8 cellular contexts compared by ENCODE assay signal in the genomic region with DNA sequence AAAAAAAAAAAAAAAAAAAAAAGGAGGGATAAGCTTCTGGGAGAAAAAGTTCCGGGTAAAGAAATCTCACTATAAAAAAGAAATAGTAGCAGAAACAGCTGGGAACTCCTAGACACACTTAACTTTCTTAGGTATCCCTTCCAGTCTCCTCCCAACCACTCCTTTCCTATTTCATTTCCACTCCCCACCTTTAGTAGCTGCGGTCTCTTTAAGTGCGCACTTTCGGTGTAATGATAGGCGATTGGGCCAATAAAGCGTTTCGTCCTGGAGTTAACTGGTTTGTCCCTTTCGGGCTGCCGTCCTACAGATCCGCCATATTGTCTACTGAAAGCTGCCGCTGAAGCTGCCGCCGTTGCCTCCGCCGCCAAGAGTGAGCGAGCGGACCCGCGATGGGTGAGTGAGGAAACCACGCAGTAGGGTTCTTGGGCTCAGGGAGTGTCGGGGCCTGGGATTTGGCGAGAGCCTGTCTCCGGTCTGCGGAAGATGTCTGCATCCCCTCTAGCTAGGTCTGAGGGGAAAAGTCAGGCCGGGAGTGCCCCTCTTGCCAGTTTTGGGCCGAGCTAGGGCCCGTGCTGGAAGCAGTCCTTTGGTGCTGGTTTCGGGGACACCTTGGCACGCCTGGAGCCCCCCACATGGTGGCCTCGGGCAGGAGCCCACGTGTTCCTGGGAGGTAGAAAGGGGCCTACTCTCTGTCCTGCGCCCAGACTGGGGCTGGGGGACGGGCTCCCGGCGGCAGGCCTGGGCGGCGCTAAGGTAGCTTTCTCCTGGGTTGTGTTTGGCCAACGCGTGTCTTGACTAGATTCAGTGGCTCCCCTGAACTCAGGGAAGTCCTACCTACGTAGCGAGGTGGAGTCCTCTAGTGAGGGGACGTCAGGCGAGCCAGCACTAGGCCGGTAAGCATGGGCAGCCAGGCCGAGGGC. TPM values are rescaled to one million over a fixed set of nuclear protein-coding genes. Genes with fewer than 3 reads are reported as not detected.
DNase-seq lines count a peak whose midpoint lies in the region; ATAC-seq and TF ChIP-seq lines count a peak whose summit lies in the region.

A gene (plus strand): TSS at position 315 of the 920 bp plus-strand sequence. CDS start 75 bp downstream, at position 390.

- intact Hi-C loops in left cardiac atrium (cut with DNase I) = no loop called here
- intact Hi-C loops in posterior vena cava (cut with DNase I) = no loop called here

- WGBS in upper lobe of left lung, 2 donors = 0% methylated on average over 15 to 34 of the region's 45 CpGs

- peak within 1 kb of the TSS; percentile 99 for H3K4me3 Mint-ChIP-seq in T-helper 1 cell treated with Interleukin-12 subunit alpha and Interleukin-12 subunit beta and Interleukin-4 antibody, amounts not matched to agents 30 μg/mL and 1 μg/mL, for 36 hours

- H3K27me3 ChIP-seq in upper lobe of left lung = no peaks in the 10 kb centered on the region

- peak; percentile 81 for ATAC-seq in HG02798 (IDR thresholded peaks at IDR 0.05; ENCODE audit: poor library complexity, unreplicated experiment)
- peak; percentile 93 for ATAC-seq in left cardiac atrium
- peak; percentile 94 to 95 for ATAC-seq in upper lobe of left lung (ENCODE audit: low FRiP score in 2 of 2)

- TF ChIP-seq POLR2A in GM10847 (IDR thresholded peaks at IDR 0.05; ENCODE audit: extremely low read depth, insufficient read length) (peak; percentile 53), upper lobe of left lung (IDR thresholded peaks at IDR 0.05) (peak in 3 of 4 donors; percentile 12 to 71 (median 23))

- TF ChIP-seq CTCF in upper lobe of left lung (IDR thresholded peaks at IDR 0.05) = peak in 1 of 6 experiments; percentile 4

- H3K9me3 Mint-ChIP-seq in T-helper 1 cell treated with Interleukin-12 subunit alpha and Interleukin-12 subunit beta and Interleukin-4 antibody, amounts not matched to agents 30 μg/mL and 1 μg/mL, for 36 hours = no peaks in the 10 kb centered on the region

- H3K27me3 Mint-ChIP-seq in T-helper 1 cell treated with Interleukin-12 subunit alpha and Interleukin-12 subunit beta and Interleukin-4 antibody, amounts not matched to agents 30 μg/mL and 1 μg/mL, for 36 hours (ENCODE audit: low read depth) = no peaks in the 10 kb centered on the region

- H3K27ac Mint-ChIP-seq in T-helper 1 cell treated with Interleukin-12 subunit alpha and Interleukin-12 subunit beta and Interleukin-4 antibody, amounts not matched to agents 30 μg/mL and 1 μg/mL, for 36 hours = peak within 1 kb of the TSS; percentile 97

- no peak for TF ChIP-seq EP300 in upper lobe of left lung (IDR thresholded peaks at IDR 0.05)

- DNase-seq in NCI-H1694 treated with DMSO at 0.1 percent for 48 hours (lab: John Stamatoyannopoulos, UW) (peak; percentile 88), amniotic epithelial cell (ENCODE audit: low read depth) (peak; percentile 95), left cardiac atrium (peak; percentile 91), posterior vena cava (ENCODE audit: low spot score) (peak; percentile 95), upper lobe of left lung (peak; percentile 87 to 91)

- H3K9me3 ChIP-seq in upper lobe of left lung = no peaks in the 10 kb centered on the region

- H3K4me1 Mint-ChIP-seq in T-helper 1 cell treated with Interleukin-12 subunit alpha and Interleukin-12 subunit beta and Interleukin-4 antibody, amounts not matched to agents 30 μg/mL and 1 μg/mL, for 36 hours (ENCODE audit: low read depth) = peaks cover 22% of the 10 kb centered on the region

- H3K4me1 ChIP-seq in upper lobe of left lung = peaks cover 34 to 48% (median 38%) of the 10 kb centered on the region in 4 donors

- H3K4me3 ChIP-seq in upper lobe of left lung = peak within 1 kb of the TSS; percentile 54 to 97 (median 79)

- H3K36me3 Mint-ChIP-seq in T-helper 1 cell treated with Interleukin-12 subunit alpha and Interleukin-12 subunit beta and Interleukin-4 antibody, amounts not matched to agents 30 μg/mL and 1 μg/mL, for 36 hours (ENCODE audit: low read depth) = peaks cover 7% of the 10 kb centered on the region

- peak within 1 kb of the TSS; percentile 89 to 94 (median 91) for H3K27ac ChIP-seq in upper lobe of left lung

- H3K36me3 ChIP-seq in upper lobe of left lung = no peaks in the 10 kb centered on the region

RNA-seq across cellular contexts. Expression of the gene that starts here (rescaled TPM):
- total RNA-seq in left cardiac atrium = 10 to 100 TPM; 59.3 to 73.3 TPM
- total RNA-seq in posterior vena cava = 10 to 100 TPM; 60.7 to 66.3 TPM
- total RNA-seq in upper lobe of left lung = 10 to 100 TPM; 16.8 to 53.8 (median 42.0) TPM

Comparison
In these comparisons a context has a peak if more than half of its experiments do, and no peak if none do; other contexts are left out.
1. Peak in every context shown above with its lines: DNase-seq, ATAC-seq, H3K4me3 ChIP-seq and H3K27ac ChIP-seq.